ENCODE assay signal across 31 cellular contexts in the genomic region with DNA sequence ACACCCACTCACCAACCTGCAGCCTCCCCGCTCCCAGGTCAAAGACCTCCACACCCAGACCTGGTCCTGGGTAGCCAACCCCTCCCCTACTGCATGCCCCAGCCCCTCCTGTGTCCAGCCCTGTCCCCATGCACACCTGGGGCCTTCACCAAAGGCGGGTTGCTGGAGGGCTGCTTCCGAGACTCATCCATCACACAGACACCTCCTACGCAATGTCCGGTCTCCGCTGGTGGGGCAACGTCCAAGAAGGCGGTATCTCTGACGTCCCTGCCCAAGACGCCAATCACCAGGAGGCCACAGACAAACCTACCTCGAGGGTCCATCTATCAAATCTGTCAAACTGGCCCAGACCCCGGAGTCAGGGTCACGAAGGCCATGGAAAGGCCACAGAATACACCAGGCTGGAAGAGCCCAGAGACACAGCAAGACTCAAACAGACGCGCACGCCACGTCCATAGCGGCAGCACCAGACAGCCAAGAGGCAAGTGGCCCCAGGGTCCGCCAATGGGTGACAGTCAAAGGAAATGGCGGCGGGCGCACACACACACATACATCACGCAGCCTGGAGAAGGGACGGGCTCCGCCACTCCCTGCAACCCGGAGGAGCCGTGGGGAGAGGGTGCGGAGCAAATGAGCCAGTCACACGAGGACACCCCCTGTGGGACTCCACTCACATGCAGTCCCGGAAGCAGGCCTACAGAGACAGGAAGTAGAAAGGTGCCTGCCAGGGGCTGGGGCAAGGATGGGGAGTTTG. TPM values are rescaled to one million over a fixed set of nuclear protein-coding genes. Genes with fewer than 3 reads are reported as not detected.
DNase-seq lines count a peak whose midpoint lies in the region; ATAC-seq and TF ChIP-seq lines count a peak whose summit lies in the region.
"Had no signal": no experiment of that assay in that cellular context is flagged by ENCODE, and none has a peak within 500 bp of the region (broad histone marks: within the 10 kb centered on the region; RNA-seq: fewer than 3 reads in every experiment).

No MANE protein-coding gene starts in this region.

- 91 to 92% methylated on average over 30 of the region's 30 CpGs for WGBS in GM23248 (ENCODE audit: low coverage in 1 of 2, low lambda C conversion rate in 2 of 2, missing lambda C conversion rate in 2 of 2), 2 experiments

- in situ Hi-C loops in GM23248 (cut with MboI) = no loop called here

- H3K9ac ChIP-seq in GM23248 = no peak overlapping the region

- H3K27ac ChIP-seq in neutrophil = peak overlapping the region; percentile 28
- H3K27ac ChIP-seq in GM23248 = no peak overlapping the region
- H3K27ac ChIP-seq: Peyer's patch, SJSA1, testis, vagina had no signal

- CTCF ChIA-PET in Caco-2 (lab: Charles Lee) = no interaction called here

- H4K20me1 ChIP-seq in GM23248 (ENCODE audit: insufficient read depth) = no peaks in the 10 kb centered on the region; the same call in 1 of the 2 replicates

- no peaks in the 10 kb centered on the region for H3K4me1 ChIP-seq in Caco-2
- peaks cover 14 to 51% of the 10 kb centered on the region in 2 experiments for H3K4me1 ChIP-seq in neutrophil (ENCODE audit: control insufficient read depth in 1 of 2, insufficient read depth in 1 of 2, low read depth in 1 of 2, low read length in 1 of 2)
- H3K4me1 ChIP-seq in GM23248 (ENCODE audit: insufficient read depth) = no peaks in the 10 kb centered on the region
- H3K4me1 ChIP-seq: SJSA1 had no signal

- TF ChIP-seq CTCF in Caco-2 (IDR thresholded peaks at IDR 0.05; ENCODE audit: insufficient read depth in 1 of 2, low read depth in 1 of 2, low read length in 1 of 2, severe bottlenecking in 1 of 2, unreplicated experiment in 1 of 2) (no peak), neutrophil (IDR thresholded peaks at IDR 0.05) (no peak)

- H3K27ac Mint-ChIP-seq in activated naive CD4-positive, alpha-beta T cell treated with anti-CD3 and anti-CD28 coated beads, Interleukin-2, amount 50 U/mL, for 24 hours = peak overlapping the region; percentile 24
- peak overlapping the region; percentile 62 for H3K27ac Mint-ChIP-seq in Caco-2 (ENCODE audit: unreplicated experiment)
- peak overlapping the region; percentile 63 for H3K27ac Mint-ChIP-seq in activated T-helper 17 cell treated with anti-CD3 and anti-CD28 coated beads, Interleukin-2, amount 50 U/mL, for 72 hours
- H3K27ac Mint-ChIP-seq: activated CD4-positive, alpha-beta T cell treated with anti-CD3 and anti-CD28 coated beads, Interleukin-2, amount 10 ng/mL, durations not matched to agents 24 days and 14 days; activated CD8-positive, alpha-beta memory T cell treated with anti-CD3 and anti-CD28 coated beads, Interleukin-2, amount 10 ng/mL, durations not matched to agents 7 days and 5 days; activated naive CD4-positive, alpha-beta T cell treated with anti-CD3 and anti-CD28 coated beads for 36 hours; activated T-cell treated with anti-CD3 and anti-CD28 coated beads, Interleukin-2, amount 50 U/mL, for 72 hours; memory B cell had no signal

- H2AFZ ChIP-seq in GM23248 = no peak overlapping the region

- H3K4me1 Mint-ChIP-seq in activated naive CD4-positive, alpha-beta T cell treated with anti-CD3 and anti-CD28 coated beads, Interleukin-2, amount 50 U/mL, for 24 hours = peaks cover 13% of the 10 kb centered on the region
- H3K4me1 Mint-ChIP-seq in Caco-2 (ENCODE audit: low read depth, unreplicated experiment) = peaks cover 6% of the 10 kb centered on the region
- H3K4me1 Mint-ChIP-seq in activated T-helper 17 cell treated with anti-CD3 and anti-CD28 coated beads, Interleukin-2, amount 50 U/mL, for 72 hours = peaks cover 5% of the 10 kb centered on the region
- H3K4me1 Mint-ChIP-seq: memory B cell had no signal

- no peaks in the 10 kb centered on the region for H3K9me3 ChIP-seq in Caco-2
- no peaks in the 10 kb centered on the region for H3K9me3 ChIP-seq in neutrophil
- no peaks in the 10 kb centered on the region for H3K9me3 ChIP-seq in GM23248 (ENCODE audit: low read depth)
- H3K9me3 ChIP-seq: MG63, Peyer's patch, SJSA1, testis, vagina had no signal

- H3K9me2 ChIP-seq in GM23248 (ENCODE audit: insufficient read depth) = no peaks in the 10 kb centered on the region

- ATAC-seq in activated T-helper 17 cell treated with anti-CD3 and anti-CD28 coated beads, Interleukin-2, amount 50 U/mL, for 72 hours (replicated peaks) = no peak
- no peak for ATAC-seq in GM19324 (IDR thresholded peaks at IDR 0.05; ENCODE audit: low FRiP score, unreplicated experiment)
- ATAC-seq: activated CD8-positive, alpha-beta memory T cell treated with anti-CD3 and anti-CD28 coated beads, Interleukin-2, amount 10 ng/mL, durations not matched to agents 7 days and 5 days; activated T-cell treated with anti-CD3 and anti-CD28 coated beads, Interleukin-2, amount 50 U/mL, for 72 hours had no signal

- H3K27me3 Mint-ChIP-seq in activated naive CD4-positive, alpha-beta T cell treated with anti-CD3 and anti-CD28 coated beads, Interleukin-2, amount 50 U/mL, for 24 hours = no peaks in the 10 kb centered on the region
- H3K27me3 Mint-ChIP-seq in Caco-2 (ENCODE audit: insufficient read depth, unreplicated experiment) = no peaks in the 10 kb centered on the region
- H3K27me3 Mint-ChIP-seq in activated T-helper 17 cell treated with anti-CD3 and anti-CD28 coated beads, Interleukin-2, amount 50 U/mL, for 72 hours = no peaks in the 10 kb centered on the region
- H3K27me3 Mint-ChIP-seq: activated CD4-positive, alpha-beta T cell treated with anti-CD3 and anti-CD28 coated beads, Interleukin-2, amount 10 ng/mL, durations not matched to agents 24 days and 14 days; activated CD8-positive, alpha-beta memory T cell treated with anti-CD3 and anti-CD28 coated beads, Interleukin-2, amount 10 ng/mL, durations not matched to agents 7 days and 5 days had no signal

- intact Hi-C loops in Caco-2 (cut with micrococcal nuclease; ENCODE audit: unreplicated experiment) = no loop called here

- no peaks in the 10 kb centered on the region for H3F3A ChIP-seq in GM23248 (ENCODE audit: insufficient read depth)

- H3K36me3 ChIP-seq in Caco-2 (ENCODE audit: control insufficient read depth, insufficient read depth, low read length) (no peaks in the 10 kb centered on the region), neutrophil (peaks cover 23% of the 10 kb centered on the region), GM23248 (ENCODE audit: low read depth) (no peaks in the 10 kb centered on the region)
- H3K36me3 ChIP-seq: MG63, Peyer's patch, SJSA1, vagina had no signal

- BruUV-seq in Caco-2 (replicated peaks; lab: Mats Ljungman, UMichigan) = no TSS peak

- peaks cover 92% of the 10 kb centered on the region for H3K79me2 ChIP-seq in GM23248 (ENCODE audit: insufficient read depth)

- H3K27me3 ChIP-seq in Caco-2 (replicated peaks; ENCODE audit: control insufficient read depth, insufficient read depth, low read length) (no peaks in the 10 kb centered on the region), neutrophil (no peaks in the 10 kb centered on the region), GM23248 (replicated peaks; ENCODE audit: insufficient read depth) (no peaks in the 10 kb centered on the region)
- H3K27me3 ChIP-seq: dorsolateral prefrontal cortex, MG63, Peyer's patch, SJSA1, testis, vagina had no signal

- H3K4me2 ChIP-seq in GM23248 (ENCODE audit: unreplicated experiment) = no peak overlapping the region

- POLR2A ChIA-PET in Caco-2 (lab: Charles Lee) = no interaction called here

- H3K4me3 Mint-ChIP-seq in activated naive CD4-positive, alpha-beta T cell treated with anti-CD3 and anti-CD28 coated beads, Interleukin-2, amount 50 U/mL, for 24 hours = no peak overlapping the region
- H3K4me3 Mint-ChIP-seq in Caco-2 (ENCODE audit: unreplicated experiment) = no peak overlapping the region
- no peak overlapping the region for H3K4me3 Mint-ChIP-seq in activated T-helper 17 cell treated with anti-CD3 and anti-CD28 coated beads, Interleukin-2, amount 50 U/mL, for 72 hours
- H3K4me3 Mint-ChIP-seq: activated CD4-positive, alpha-beta T cell treated with anti-CD3 and anti-CD28 coated beads, Interleukin-2, amount 10 ng/mL, durations not matched to agents 24 days and 14 days; activated CD8-positive, alpha-beta memory T cell treated with anti-CD3 and anti-CD28 coated beads, Interleukin-2, amount 10 ng/mL, durations not matched to agents 7 days and 5 days; activated naive CD4-positive, alpha-beta T cell treated with anti-CD3 and anti-CD28 coated beads for 36 hours; activated T-cell treated with anti-CD3 and anti-CD28 coated beads, Interleukin-2, amount 50 U/mL, for 72 hours; memory B cell had no signal

- no peaks in the 10 kb centered on the region for H3K9me3 Mint-ChIP-seq in activated naive CD4-positive, alpha-beta T cell treated with anti-CD3 and anti-CD28 coated beads, Interleukin-2, amount 50 U/mL, for 24 hours
- H3K9me3 Mint-ChIP-seq in Caco-2 (ENCODE audit: unreplicated experiment) = no peaks in the 10 kb centered on the region
- no peaks in the 10 kb centered on the region for H3K9me3 Mint-ChIP-seq in activated T-helper 17 cell treated with anti-CD3 and anti-CD28 coated beads, Interleukin-2, amount 50 U/mL, for 72 hours
- H3K9me3 Mint-ChIP-seq: activated CD4-positive, alpha-beta T cell treated with anti-CD3 and anti-CD28 coated beads, Interleukin-2, amount 10 ng/mL, durations not matched to agents 24 days and 14 days; activated naive CD4-positive, alpha-beta T cell treated with anti-CD3 and anti-CD28 coated beads for 36 hours; activated T-cell treated with anti-CD3 and anti-CD28 coated beads, Interleukin-2, amount 50 U/mL, for 72 hours; memory B cell had no signal

- no peak for DNase-seq in activated naive CD4-positive, alpha-beta T cell treated with anti-CD3 and anti-CD28 coated beads, Interleukin-2, amount 50 U/mL, for 16 hours
- no peak for DNase-seq in Caco-2
- DNase-seq in NAMALWA (ENCODE audit: low spot score) = no peak
- DNase-seq in GM23248 = no peak
- DNase-seq: activated CD4-positive, alpha-beta T cell treated with anti-CD3 and anti-CD28 coated beads, Interleukin-2, amount 10 ng/mL, durations not matched to agents 24 days and 14 days; activated CD8-positive, alpha-beta memory T cell treated with anti-CD3 and anti-CD28 coated beads, Interleukin-2, amount 10 ng/mL, durations not matched to agents 7 days and 5 days; activated naive CD4-positive, alpha-beta T cell treated with anti-CD3 and anti-CD28 coated beads for 36 hours; activated T-cell treated with anti-CD3 and anti-CD28 coated beads, Interleukin-2, amount 50 U/mL, for 72 hours; EL; glutamatergic neuron; kidney glomerular epithelial cell; MG63; NCI-H1436 treated with DMSO at 0.1 percent for 48 hours; NCI-H2107; NCI-H524 treated with DMSO at 0.1 percent for 48 hours; NK-92 treated with Interleukin-12 subunit alpha and Interleukin-12 subunit beta, amount 100 ng/mL, for 24 hours; occipital lobe; retina; stimulated activated CD4-positive, alpha-beta T cell treated with anti-CD3 and anti-CD28 coated beads, Interleukin-12 subunit alpha, Interleukin-12 subunit beta, amount 100 ng/mL, for 4 hours; stimulated activated naive CD4-positive, alpha-beta T cell treated with Interleukin-2 at 50 U/mL for 16 hours; T-helper 2 cell; testis had no signal

- H3K4me3 ChIP-seq in Caco-2 (ENCODE audit: low read depth, low read length) = no peak overlapping the region
- H3K4me3 ChIP-seq in neutrophil (ENCODE audit: low read depth in 1 of 2, low read length in 1 of 2) = no peak overlapping the region
- H3K4me3 ChIP-seq in GM23248 = no peak overlapping the region
- H3K4me3 ChIP-seq: MG63, Peyer's patch, SJSA1, testis, vagina had no signal

- no peaks in the 10 kb centered on the region for H3K36me3 Mint-ChIP-seq in activated naive CD4-positive, alpha-beta T cell treated with anti-CD3 and anti-CD28 coated beads, Interleukin-2, amount 50 U/mL, for 24 hours
- peaks cover 7% of the 10 kb centered on the region for H3K36me3 Mint-ChIP-seq in Caco-2 (ENCODE audit: insufficient read depth, unreplicated experiment)
- no peaks in the 10 kb centered on the region for H3K36me3 Mint-ChIP-seq in activated T-helper 17 cell treated with anti-CD3 and anti-CD28 coated beads, Interleukin-2, amount 50 U/mL, for 72 hours (ENCODE audit: low read depth)
- H3K36me3 Mint-ChIP-seq: activated CD8-positive, alpha-beta memory T cell treated with anti-CD3 and anti-CD28 coated beads, Interleukin-2, amount 10 ng/mL, durations not matched to agents 7 days and 5 days; memory B cell had no signal

RNA-seq across cellular contexts. Expression of gene NACC2, which starts 10.7 kb away (rescaled TPM):
- 20.3 and 22.0 TPM in 2 replicates for total RNA-seq in Caco-2 (2022)
- total RNA-seq in activated T-helper 17 cell treated with anti-CD3 and anti-CD28 coated beads, Interleukin-2, amount 50 U/mL, for 72 hours = 1 to 10 TPM; 7.8 to 9.7 TPM
- total RNA-seq in GM23248 (2014; rRNA removed; shearing (Covaris generic)) = 30.7 and 35.9 TPM in 2 replicates
- 5.2 and 5.3 TPM in 2 replicates for polyA plus RNA-seq in GM23248 (2016; fragmentation: Nextera tagmentation; extraction: Ambion mirVana)

RNA-seq across cellular contexts. Expression of gene TMEM250, which starts 34.3 kb away (rescaled TPM):
- total RNA-seq in Caco-2 (2022) = 35.6 and 38.2 TPM in 2 replicates
- total RNA-seq in activated T-helper 17 cell treated with anti-CD3 and anti-CD28 coated beads, Interleukin-2, amount 50 U/mL, for 72 hours = 10 to 100 TPM; 28.2 to 37.7 TPM
- 69.7 and 94.0 TPM in 2 replicates for total RNA-seq in GM23248 (2014; rRNA removed; shearing (Covaris generic))
- 25.2 and 25.9 TPM in 2 replicates for polyA plus RNA-seq in GM23248 (2016; fragmentation: Nextera tagmentation; extraction: Ambion mirVana)
